ENCODE assay signal across 1 cellular context in genomic region chr9:35696520-35697215, GRCh38.
A peak's percentile ranks its signal among the peaks of the same experiment; 100 is the strongest.
TF ChIP-seq lines count a peak whose summit lies in the region.

No MANE protein-coding gene starts in this region.

TF ChIP-seq in A549, 52 proteins besides CTCF, POLR2A, EP300 and RAD21:
- TF ChIP-seq SMC3 (IDR thresholded peaks at IDR 0.05) (peak; percentile 30; the same call in 1 of the 3 replicates), NFE2L2 (conservative IDR thresholded peaks at IDR 0.05; ENCODE audit: low read length) (no peak)
- TF ChIP-seq, protein P1, sequence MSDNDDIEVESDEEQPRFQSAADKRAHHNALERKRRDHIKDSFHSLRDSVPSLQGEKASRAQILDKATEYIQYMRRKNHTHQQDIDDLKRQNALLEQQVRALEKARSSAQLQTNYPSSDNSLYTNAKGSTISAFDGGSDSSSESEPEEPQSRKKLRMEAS (IDR thresholded peaks at IDR 0.05): peak; percentile 21; the same call in 1 of the 2 replicates
